7 cellular contexts compared by ENCODE assay signal in the genomic region with DNA sequence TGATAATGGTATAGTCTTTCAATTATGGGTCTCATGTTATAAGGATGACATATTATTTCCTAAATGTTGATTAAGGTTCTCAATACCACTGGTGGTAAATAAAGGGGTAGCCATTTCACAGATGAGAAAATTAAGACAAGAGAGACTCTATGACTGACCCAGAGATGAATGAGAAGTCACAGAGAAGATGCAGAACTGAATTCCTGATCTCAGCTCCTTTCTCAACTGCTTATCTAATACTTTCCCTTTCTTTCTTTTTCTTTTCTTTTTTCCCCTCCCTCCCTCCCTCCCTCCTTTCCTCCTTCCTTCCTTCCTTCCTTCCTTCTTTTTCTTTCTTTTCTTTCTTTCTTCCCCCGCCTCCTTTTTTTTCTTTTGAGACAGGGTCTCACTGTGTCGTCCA.
"Had no signal": no experiment of that assay in that cellular context is flagged by ENCODE, and none has a peak within 500 bp of the region (broad histone marks: within the 10 kb centered on the region; RNA-seq: fewer than 3 reads in every experiment).

No MANE protein-coding gene starts in this region.

- FAIRE-seq: HTR-8/SVneo had no signal

- H3K9ac ChIP-seq: KMS-11 had no signal

- H3K4me2 ChIP-seq: KMS-11 had no signal

- DNase-seq: IMR-90, Karpas-422, KBM-7, KG1 had no signal

- H3K27ac ChIP-seq: HL-60, KMS-11 had no signal
